ENCODE assay signal across 29 cellular contexts in the genomic region with DNA sequence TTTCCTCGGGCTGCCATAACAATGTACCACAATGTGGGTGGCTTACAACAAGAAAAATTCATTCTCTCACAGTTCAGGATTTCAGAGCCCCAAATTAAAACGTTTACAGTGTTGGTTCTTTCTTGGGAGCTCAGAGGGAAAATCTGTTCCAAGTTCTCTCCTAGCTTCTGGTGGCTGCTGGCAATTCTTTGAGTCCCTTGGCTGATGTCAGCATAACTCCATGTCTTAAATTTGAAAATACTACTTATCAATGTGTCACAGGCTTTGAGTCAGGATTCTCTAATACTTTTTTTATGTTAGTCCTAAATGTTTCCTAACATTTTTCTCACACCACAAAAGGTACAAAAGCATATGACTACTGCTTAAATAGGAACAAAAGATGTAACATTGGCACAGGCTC.
DNase-seq lines count a peak whose midpoint lies in the region; ATAC-seq, FAIRE-seq and TF ChIP-seq lines count a peak whose summit lies in the region.
"Had no signal": no experiment of that assay in that cellular context is flagged by ENCODE, and none has a peak within 500 bp of the region (broad histone marks: within the 10 kb centered on the region; RNA-seq: fewer than 3 reads in every experiment).

No MANE protein-coding gene starts in this region.

- DNase-seq in A549 (ENCODE audit: low read depth in 1 of 2, low spot score in 1 of 2) (no peak), HCT116 (ENCODE audit: low read depth, low spot score) (no peak), astrocyte of the spinal cord (ENCODE audit: low read depth, low spot score) (peak; percentile 24), fibroblast of the aortic adventitia (ENCODE audit: low read depth) (peak; percentile 3), amniotic stem cell (lab: John Stamatoyannopoulos, UW) (no peak), C1 segment of cervical spinal cord (lab: John Stamatoyannopoulos, UW) (no peak), Peyer's patch (no peak)
- DNase-seq: AML-193; CD4-positive, alpha-beta memory T cell; COR-L47; EL; GDM1; GOT3; NCI-H1092 treated with DMSO at 0.1 percent for 48 hours; NCI-H1436; NCI-H187; NCI-H2081 treated with DMSO at 0.1 percent for 48 hours; NCI-H2171; NCI-H345; NCI-H510A treated with DMSO at 0.1 percent for 48 hours; PC-3; SJCRH30 had no signal

- no peak for TF ChIP-seq POLR2A in A549 (IDR thresholded peaks at IDR 0.05; ENCODE audit: low read length)
- TF ChIP-seq POLR2A in HCT116 (IDR thresholded peaks at IDR 0.05; ENCODE audit: borderline replicate concordance, extremely low read depth, insufficient read depth, insufficient read length) = no peak
- TF ChIP-seq POLR2A in Peyer's patch (IDR thresholded peaks at IDR 0.05) = no peak

- H3K4me3 ChIP-seq in A549 (no peak overlapping the region), HCT116 (replicated peaks in 1 of 2; ENCODE audit: low read depth in 1 of 2, low read length in 2 of 2) (no peak overlapping the region), astrocyte of the spinal cord (ENCODE audit: low read depth, low read length) (no peak overlapping the region), fibroblast of the aortic adventitia (ENCODE audit: low read depth, low read length) (no peak overlapping the region), Peyer's patch (no peak overlapping the region)
- H3K4me3 ChIP-seq: BLaER1 treated with 17β-estradiol and CSF1 and Interleukin-3, amounts not matched to agents 10 nM and 100 nM; HAP-1; SJCRH30 had no signal

- RAD21 ChIA-PET in HCT116 (lab: Charles Lee; ENCODE audit: low non-redundant PET in 1 of 2, low total read pairs in 2 of 2, uncharacterized antibody in 2 of 2, unreplicated experiment in 2 of 2) = no interaction called here

- CTCF ChIA-PET in A549 (lab: Yijun Ruan, JAX) = interaction anchor here (0.5 kb wide), 1 partner anchor 84 kb away, joined by 3 read pairs; no protein-coding TSS in a partner anchor
- CTCF ChIA-PET in HCT116 (lab: Charles Lee) = no interaction called here

- H3K9me3 ChIP-seq in A549 (peaks cover 12% of the 10 kb centered on the region; the same call in 2 of the 3 replicates), HCT116 (ENCODE audit: control insufficient read depth in 1 of 2, insufficient read depth in 1 of 2, low read depth in 1 of 2, low read length in 2 of 2) (no peaks in the 10 kb centered on the region), Peyer's patch (no peaks in the 10 kb centered on the region)
- H3K9me3 ChIP-seq: BLaER1 treated with 17β-estradiol and CSF1 and Interleukin-3, amounts not matched to agents 10 nM and 100 nM; HAP-1; SJCRH30 had no signal

- H3K27me3 ChIP-seq in HCT116 (ENCODE audit: insufficient read depth, low read length) = no peaks in the 10 kb centered on the region
- no peaks in the 10 kb centered on the region for H3K27me3 ChIP-seq in Peyer's patch
- H3K27me3 ChIP-seq: BLaER1 treated with 17β-estradiol and CSF1 and Interleukin-3, amounts not matched to agents 10 nM and 100 nM; SJCRH30 had no signal

- H3K4me2 ChIP-seq in A549 = no peak overlapping the region
- H3K4me2 ChIP-seq in HCT116 (ENCODE audit: low read length) = no peak overlapping the region
- H3K4me2 ChIP-seq: BLaER1 treated with 17β-estradiol and CSF1 and Interleukin-3, amounts not matched to agents 10 nM and 100 nM; KMS-11 had no signal

- H3K36me3 ChIP-seq in HCT116 (ENCODE audit: control insufficient read depth in 1 of 2, insufficient read depth in 2 of 2, low read length in 2 of 2) (no peaks in the 10 kb centered on the region), Peyer's patch (no peaks in the 10 kb centered on the region)
- H3K36me3 ChIP-seq: BLaER1 treated with 17β-estradiol and CSF1 and Interleukin-3, amounts not matched to agents 10 nM and 100 nM; HAP-1; SJCRH30 had no signal

- no peak for TF ChIP-seq EP300 in A549 (IDR thresholded peaks at IDR 0.05)

- H3K9me2 ChIP-seq in HCT116 (ENCODE audit: insufficient read depth) = no peaks in the 10 kb centered on the region

- in situ Hi-C loops in astrocyte of the spinal cord (cut with HindIII; ENCODE audit: low sequenced_read_pairs) = no loop called here

- TF ChIP-seq RAD21 in A549 (conservative IDR thresholded peaks at IDR 0.05 in 1 of 2, IDR thresholded peaks at IDR 0.05 in 1 of 2) (no peak), HCT116 (IDR thresholded peaks at IDR 0.05; ENCODE audit: low read depth) (no peak)

- intact Hi-C loops in HCT116 (cut with micrococcal nuclease) = loop anchor here (10.0 kb wide), 1 partner anchor 1486 kb away; no protein-coding TSS in a partner anchor

- no TSS peak for BruUV-seq in HCT116 (replicated peaks; lab: Mats Ljungman, UMichigan)

- H3K27ac ChIP-seq in A549 = peak overlapping the region; percentile 38 to 70; a peak in 5 of 6 replicates
- no peak overlapping the region for H3K27ac ChIP-seq in HCT116 (ENCODE audit: low read depth, low read length)
- H3K27ac ChIP-seq in Peyer's patch = no peak overlapping the region
- H3K27ac ChIP-seq: BLaER1 treated with 17β-estradiol and CSF1 and Interleukin-3, amounts not matched to agents 10 nM and 100 nM; HL-60; KMS-11; SJCRH30 had no signal

- 34% methylated on average over 2 of the region's 2 CpGs for WGBS in A549 (ENCODE audit: missing lambda C conversion rate)

- H3K9ac ChIP-seq in HCT116 (ENCODE audit: low read length) = no peak overlapping the region
- H3K9ac ChIP-seq: BLaER1 treated with 17β-estradiol and CSF1 and Interleukin-3, amounts not matched to agents 10 nM and 100 nM; KMS-11 had no signal

- ATAC-seq in A549 = no peak
- ATAC-seq in HCT116 = no peak
- ATAC-seq in HG02852 (IDR thresholded peaks at IDR 0.05; ENCODE audit: unreplicated experiment) = no peak
- ATAC-seq: PC-3, Right ventricle myocardium inferior had no signal

- H3K4me1 ChIP-seq in A549 = peaks cover 21% of the 10 kb centered on the region; the same call in 2 of the 3 replicates
- H3K4me1 ChIP-seq in HCT116 (ENCODE audit: control insufficient read depth in 1 of 2, insufficient read depth in 2 of 2, low read length in 2 of 2) = peaks cover 20 to 70% of the 10 kb centered on the region in 2 experiments
- no peaks in the 10 kb centered on the region for H3K4me1 ChIP-seq in Peyer's patch
- H3K4me1 ChIP-seq: BLaER1 treated with 17β-estradiol and CSF1 and Interleukin-3, amounts not matched to agents 10 nM and 100 nM; HAP-1; SJCRH30 had no signal

- H4K20me1 ChIP-seq in HCT116 (ENCODE audit: insufficient read depth) = no peaks in the 10 kb centered on the region
- H4K20me1 ChIP-seq: BLaER1 treated with 17β-estradiol and CSF1 and Interleukin-3, amounts not matched to agents 10 nM and 100 nM had no signal

- peak overlapping the region; percentile 20 for H2AFZ ChIP-seq in HCT116 (ENCODE audit: low read depth, low read length, poor library complexity, severe bottlenecking)

- no peaks in the 10 kb centered on the region for H3K79me2 ChIP-seq in HCT116 (ENCODE audit: insufficient read depth, low read length)

- FAIRE-seq in A549 (lab: Jason Lieb, UNC) = no peak
- FAIRE-seq: GM12891 had no signal

- TF ChIP-seq CTCF in A549 (IDR thresholded peaks at IDR 0.05) = no peak
- TF ChIP-seq CTCF in HCT116 (IDR thresholded peaks at IDR 0.05 in 2 of 3, conservative IDR thresholded peaks at IDR 0.05 in 1 of 3; ENCODE audit: borderline replicate concordance in 1 of 3, insufficient read depth in 1 of 3, low read depth in 2 of 3, low read length in 2 of 3) = no peak
- TF ChIP-seq CTCF in astrocyte of the spinal cord (IDR thresholded peaks at IDR 0.05; ENCODE audit: low read depth, low read length) = no peak
- no peak for TF ChIP-seq CTCF in fibroblast of the aortic adventitia (IDR thresholded peaks at IDR 0.05; ENCODE audit: insufficient read depth, low read length)
- TF ChIP-seq CTCF in Peyer's patch (IDR thresholded peaks at IDR 0.05) = no peak

- POLR2A ChIA-PET in A549 (lab: Yijun Ruan, JAX) = no interaction called here
- POLR2A ChIA-PET in HCT116 (lab: Charles Lee) = no interaction called here

TF ChIP-seq in A549, 52 proteins besides CTCF, POLR2A, EP300 and RAD21 (continues in another document):
- no peak for TF ChIP-seq NFE2L2 (conservative IDR thresholded peaks at IDR 0.05; ENCODE audit: low read length)
- TF ChIP-seq ELK1 (IDR thresholded peaks at IDR 0.05; ENCODE audit: low read depth, low read length) = no peak
- TF ChIP-seq, protein P1, sequence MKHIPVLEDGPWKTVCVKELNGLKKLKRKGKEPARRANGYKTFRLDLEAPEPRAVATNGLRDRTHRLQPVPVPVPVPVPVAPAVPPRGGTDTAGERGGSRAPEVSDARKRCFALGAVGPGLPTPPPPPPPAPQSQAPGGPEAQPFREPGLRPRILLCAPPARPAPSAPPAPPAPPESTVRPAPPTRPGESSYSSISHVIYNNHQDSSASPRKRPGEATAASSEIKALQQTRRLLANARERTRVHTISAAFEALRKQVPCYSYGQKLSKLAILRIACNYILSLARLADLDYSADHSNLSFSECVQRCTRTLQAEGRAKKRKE (CRISPR knock-in tag; IDR thresholded peaks at IDR 0.05; ENCODE audit: low read depth) = no peak

TF ChIP-seq in HCT116, 20 proteins besides CTCF, POLR2A, EP300 and RAD21:
- TF ChIP-seq, protein P2, sequence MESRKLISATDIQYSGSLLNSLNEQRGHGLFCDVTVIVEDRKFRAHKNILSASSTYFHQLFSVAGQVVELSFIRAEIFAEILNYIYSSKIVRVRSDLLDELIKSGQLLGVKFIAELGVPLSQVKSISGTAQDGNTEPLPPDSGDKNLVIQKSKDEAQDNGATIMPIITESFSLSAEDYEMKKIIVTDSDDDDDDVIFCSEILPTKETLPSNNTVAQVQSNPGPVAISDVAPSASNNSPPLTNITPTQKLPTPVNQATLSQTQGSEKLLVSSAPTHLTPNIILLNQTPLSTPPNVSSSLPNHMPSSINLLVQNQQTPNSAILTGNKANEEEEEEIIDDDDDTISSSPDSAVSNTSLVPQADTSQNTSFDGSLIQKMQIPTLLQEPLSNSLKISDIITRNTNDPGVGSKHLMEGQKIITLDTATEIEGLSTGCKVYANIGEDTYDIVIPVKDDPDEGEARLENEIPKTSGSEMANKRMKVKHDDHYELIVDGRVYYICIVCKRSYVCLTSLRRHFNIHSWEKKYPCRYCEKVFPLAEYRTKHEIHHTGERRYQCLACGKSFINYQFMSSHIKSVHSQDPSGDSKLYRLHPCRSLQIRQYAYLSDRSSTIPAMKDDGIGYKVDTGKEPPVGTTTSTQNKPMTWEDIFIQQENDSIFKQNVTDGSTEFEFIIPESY (IDR thresholded peaks at IDR 0.05; ENCODE audit: extremely low read depth, insufficient replicate concordance, low read length) = no peak

Comparison
In these comparisons a context has a peak if more than half of its experiments do, and no peak if none do; other contexts are left out.
1. DNase-seq: peak in astrocyte of the spinal cord (single experiment) and fibroblast of the aortic adventitia (single experiment); none in A549 (0 of 2), HCT116 (single experiment), amniotic stem cell (single experiment), C1 segment of cervical spinal cord (0 of 14) and Peyer's patch (0 of 3).
2. H3K27ac ChIP-seq: peak in A549 (2 of 2); none in HCT116 (single experiment) and Peyer's patch (0 of 4).